In the genomic region with DNA sequence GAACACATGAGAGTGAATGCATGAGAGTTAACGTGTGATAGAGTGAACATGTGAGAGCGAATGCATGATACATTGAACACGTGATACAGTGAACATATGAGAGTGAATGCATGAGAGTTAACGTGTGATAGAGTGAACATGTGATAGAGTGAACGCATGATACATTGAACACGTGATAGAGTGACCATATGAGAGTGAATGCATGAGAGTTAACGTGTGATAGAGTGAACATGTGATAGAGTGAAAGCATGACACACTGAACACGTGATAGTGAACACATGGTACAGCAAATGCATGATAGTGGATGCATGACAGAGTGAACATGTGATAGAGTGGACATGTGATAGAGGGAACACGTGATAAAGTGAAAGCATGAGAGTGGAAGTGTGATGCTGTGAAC, we compare ENCODE assay signal across 18 cellular contexts.
DNase-seq lines count a peak whose midpoint lies in the region; ATAC-seq, FAIRE-seq and TF ChIP-seq lines count a peak whose summit lies in the region.
"Had no signal": no experiment of that assay in that cellular context is flagged by ENCODE, and none has a peak within 500 bp of the region (broad histone marks: within the 10 kb centered on the region; RNA-seq: fewer than 3 reads in every experiment).

No MANE protein-coding gene starts in this region.

- no peak overlapping the region for H3K4me2 ChIP-seq in GM12878 (ENCODE audit: control insufficient read depth, insufficient read depth)
- H3K4me2 ChIP-seq in mesendoderm (ENCODE audit: low read length) = no peak overlapping the region
- no peak overlapping the region for H3K4me2 ChIP-seq in GM23248 (ENCODE audit: unreplicated experiment)
- H3K4me2 ChIP-seq: BLaER1 had no signal

- H4K8ac ChIP-seq in mesendoderm (ENCODE audit: low read depth, low read length) = no peak overlapping the region

- TF ChIP-seq CTCF in GM12878 (IDR thresholded peaks at IDR 0.05 in 2 of 3, conservative IDR thresholded peaks at IDR 0.05 in 1 of 3; ENCODE audit: control insufficient read depth in 2 of 3, extremely low read depth in 1 of 3, insufficient read depth in 1 of 3, low read depth in 3 of 3, low read length in 3 of 3) = no peak

- H3K27me3 ChIP-seq in GM12878 (replicated peaks in 1 of 2; ENCODE audit: control insufficient read depth in 2 of 2, insufficient read depth in 2 of 2, low read length in 1 of 2) (no peaks in the 10 kb centered on the region), mesendoderm (ENCODE audit: insufficient read depth, low read length, poor library complexity) (no peaks in the 10 kb centered on the region), GM23248 (replicated peaks; ENCODE audit: insufficient read depth) (no peaks in the 10 kb centered on the region)
- H3K27me3 ChIP-seq: BLaER1 had no signal

- TF ChIP-seq EP300 in GM12878 (IDR thresholded peaks at IDR 0.05; ENCODE audit: borderline replicate concordance in 1 of 2, control insufficient read depth in 1 of 2, low read depth in 2 of 2, low read length in 2 of 2) = no peak

- no peak overlapping the region for H3K56ac ChIP-seq in mesendoderm (ENCODE audit: low read length)

- no peak for TF ChIP-seq RAD21 in GM12878 (IDR thresholded peaks at IDR 0.05; ENCODE audit: insufficient read depth, low read depth, low read length)

- H3K4me3 ChIP-seq in GM12878 (no peak overlapping the region), mesendoderm (ENCODE audit: low read length) (peak overlapping the region; percentile 23), GM23248 (no peak overlapping the region)
- H3K4me3 ChIP-seq: BLaER1, HAP-1 had no signal

- no peaks in the 10 kb centered on the region for H4K20me1 ChIP-seq in GM12878 (ENCODE audit: control insufficient read depth, insufficient read depth)
- H4K20me1 ChIP-seq in GM23248 (ENCODE audit: insufficient read depth) = no peaks in the 10 kb centered on the region
- H4K20me1 ChIP-seq: BLaER1 had no signal

- H3K23ac ChIP-seq in mesendoderm (ENCODE audit: low read length) = no peak overlapping the region

- no peak overlapping the region for H4K5ac ChIP-seq in mesendoderm (ENCODE audit: low read length)

- no peak for DNase-seq in HEK293T (ENCODE audit: extremely low spot score)
- DNase-seq in GM12878 (ENCODE audit: low read depth, low spot score) = no peak
- DNase-seq in mesendoderm = no peak
- no peak for DNase-seq in GM23248
- no peak for DNase-seq in stimulated activated CD4-positive, alpha-beta T cell treated with anti-CD3 and anti-CD28 coated beads, Interleukin-2, amount 100 ng/mL, for 48 hours
- DNase-seq in NCI-H1092 (lab: John Stamatoyannopoulos, UW) = no peak
- DNase-seq: Caco-2; CD4-positive, CD25-positive, alpha-beta regulatory T cell; CD8-positive, alpha-beta T cell; DMS153; DND-41; GOT3 had no signal

- no peak overlapping the region for H3K18ac ChIP-seq in mesendoderm (ENCODE audit: low read length)

- no peaks in the 10 kb centered on the region for H3K36me3 ChIP-seq in GM12878 (ENCODE audit: control insufficient read depth in 2 of 2, insufficient read depth in 2 of 2, low read length in 1 of 2)
- H3K36me3 ChIP-seq in mesendoderm (ENCODE audit: control insufficient read depth, insufficient read depth, low read length) = peaks cover 1% of the 10 kb centered on the region
- H3K36me3 ChIP-seq in GM23248 (ENCODE audit: low read depth) = no peaks in the 10 kb centered on the region
- H3K36me3 ChIP-seq: BLaER1, HAP-1 had no signal

- CTCF ChIA-PET in HEK293T (lab: Yijun Ruan, JAX) (no interaction called here), GM12878 (lab: Yijun Ruan, JAX) (no interaction called here)

- no peak overlapping the region for H2AK5ac ChIP-seq in mesendoderm (ENCODE audit: low read length)

- RAD21 ChIA-PET in GM12878 (lab: Charles Lee; ENCODE audit: unreplicated experiment) = no interaction called here

- no peak overlapping the region for H2BK120ac ChIP-seq in mesendoderm (ENCODE audit: low read depth, low read length)

- H2BK5ac ChIP-seq in mesendoderm (ENCODE audit: low read length) = no peak overlapping the region

- no peak overlapping the region for H2AFZ ChIP-seq in GM12878 (ENCODE audit: control insufficient read depth, low read depth, low read length)
- H2AFZ ChIP-seq in GM23248 = no peak overlapping the region

- no peak overlapping the region for H3K4ac ChIP-seq in mesendoderm (ENCODE audit: low read depth, low read length)

- no peaks in the 10 kb centered on the region for H3K9me2 ChIP-seq in GM23248 (ENCODE audit: insufficient read depth)

- H3K79me2 ChIP-seq in GM12878 (ENCODE audit: control insufficient read depth, insufficient read depth, low read length) (no peaks in the 10 kb centered on the region), mesendoderm (ENCODE audit: control insufficient read depth, insufficient read depth, low read length) (no peaks in the 10 kb centered on the region), GM23248 (ENCODE audit: insufficient read depth) (no peaks in the 10 kb centered on the region)

- POLR2A ChIA-PET in HEK293T (lab: Yijun Ruan, JAX) = no interaction called here
- POLR2A ChIA-PET in GM12878 (lab: Charles Lee) = no interaction called here

- no peak for ATAC-seq in GM12878
- ATAC-seq: CD8-positive, alpha-beta T cell had no signal

- no peak for TF ChIP-seq POLR2A in GM12878 (IDR thresholded peaks at IDR 0.05; ENCODE audit: low read depth, low read length)

- FAIRE-seq in GM12878 (lab: Jason Lieb, UNC) = no peak
- FAIRE-seq: G401.6, GM19239, H54 had no signal

- no peak overlapping the region for H3K27ac ChIP-seq in GM12878 (ENCODE audit: control insufficient read depth, insufficient read depth)
- no peak overlapping the region for H3K27ac ChIP-seq in mesendoderm (ENCODE audit: low read depth, low read length)
- no peak overlapping the region for H3K27ac ChIP-seq in GM23248
- H3K27ac ChIP-seq: BLaER1, C4-2B had no signal

- no peak overlapping the region for H2BK15ac ChIP-seq in mesendoderm (replicated peaks; ENCODE audit: low read depth)

- 31% methylated on average over 9 of the region's 9 CpGs for WGBS in GM12878 (ENCODE audit: insufficient coverage, insufficient replicate concordance, low lambda C conversion rate, missing lambda C conversion rate)
- whole genome bisulfite sequencing in mesendoderm (ENCODE audit: extremely low coverage, insufficient coverage, low lambda C conversion rate) = no CpG with 5 or more reads among the region's 9 CpGs
- 37 to 47% methylated on average over 9 of the region's 9 CpGs for WGBS in GM23248 (ENCODE audit: low coverage in 1 of 2, low lambda C conversion rate in 2 of 2, missing lambda C conversion rate in 2 of 2), 2 experiments

- H3K9me3 ChIP-seq in GM12878 (replicated peaks; ENCODE audit: control insufficient read depth, insufficient read depth, low read length) (no peaks in the 10 kb centered on the region), GM23248 (ENCODE audit: low read depth) (no peaks in the 10 kb centered on the region)
- H3K9me3 ChIP-seq: BLaER1, Caco-2, HAP-1 had no signal

- H3K79me1 ChIP-seq in mesendoderm (ENCODE audit: low read length) = no peaks in the 10 kb centered on the region

- no peak overlapping the region for H3K9ac ChIP-seq in GM12878 (ENCODE audit: control insufficient read depth, insufficient read depth, low read length)
- H3K9ac ChIP-seq in mesendoderm (ENCODE audit: low read length) = no peak overlapping the region
- H3K9ac ChIP-seq in GM23248 = no peak overlapping the region
- H3K9ac ChIP-seq: BLaER1 had no signal

- BruUV-seq in GM12878 (replicated peaks; lab: Mats Ljungman, UMichigan) = no TSS peak

- SMC1A ChIA-PET in GM12878 (lab: Charles Lee; ENCODE audit: uncharacterized antibody, unreplicated experiment) = no interaction called here

- in situ Hi-C loops in GM12878 (cut with MboI) = no loop called here
- in situ Hi-C loops in GM23248 (cut with MboI) = no loop called here

- intact Hi-C loops in GM12878 (cut with micrococcal nuclease; ENCODE audit: unreplicated experiment) = no loop called here

- H3K4me1 ChIP-seq in GM12878 (ENCODE audit: control insufficient read depth, insufficient read depth, low read length) (no peaks in the 10 kb centered on the region), mesendoderm (ENCODE audit: control insufficient read depth, low read depth, low read length) (no peaks in the 10 kb centered on the region), GM23248 (ENCODE audit: insufficient read depth) (no peaks in the 10 kb centered on the region)
- H3K4me1 ChIP-seq: Caco-2, HAP-1 had no signal

- H3F3A ChIP-seq in GM23248 (ENCODE audit: insufficient read depth) = no peaks in the 10 kb centered on the region

TF ChIP-seq in HEK293T, 16 proteins besides CTCF, POLR2A, EP300 and RAD21:
- TF ChIP-seq SUZ12 (IDR thresholded peaks at IDR 0.05) (no peak), L3MBTL2 (conservative IDR thresholded peaks at IDR 0.05) (peak; percentile 45; the same call in 1 of the 2 replicates)

TF ChIP-seq in GM12878, 131 proteins besides CTCF, POLR2A, EP300 and RAD21:
- TF ChIP-seq RAD51 (IDR thresholded peaks at IDR 0.05) (peak; percentile 66), HDAC2 (IDR thresholded peaks at IDR 0.05) (no peak)
